ENCODE assay signal across 10 cellular contexts in genomic region chr14:67517083-67517482, GRCh38. TPM values are rescaled to one million over a fixed set of nuclear protein-coding genes. Genes with fewer than 3 reads are reported as not detected.
A peak's percentile ranks its signal among the peaks of the same experiment; 100 is the strongest.
DNase-seq lines count a peak whose midpoint lies in the region; ATAC-seq and TF ChIP-seq lines count a peak whose summit lies in the region.
"Had no signal": no experiment of that assay in that cellular context is flagged by ENCODE, and none has a peak within 500 bp of the region (broad histone marks: within the 10 kb centered on the region; RNA-seq: fewer than 3 reads in every experiment).

No MANE protein-coding gene starts in this region.

- no peak overlapping the region for H2BK5ac ChIP-seq in mesendoderm (ENCODE audit: low read length)

- no peaks in the 10 kb centered on the region for H3K79me2 ChIP-seq in mesendoderm (ENCODE audit: control insufficient read depth, insufficient read depth, low read length)

- no peak overlapping the region for H3K18ac ChIP-seq in mesendoderm (ENCODE audit: low read length)

- H3K4me1 ChIP-seq in mesendoderm (ENCODE audit: control insufficient read depth, low read depth, low read length) (no peaks in the 10 kb centered on the region), upper lobe of right lung (peaks cover 11% of the 10 kb centered on the region)
- peaks cover 7% of the 10 kb centered on the region for H3K4me1 ChIP-seq in effector memory CD4-positive, alpha-beta T cell (ENCODE audit: control insufficient read depth, insufficient read depth, low read length, poor library complexity, severe bottlenecking)

- TF ChIP-seq CTCF in epithelial cell of esophagus (IDR thresholded peaks at IDR 0.05; ENCODE audit: insufficient read depth, low read depth, low read length, missing control alignments) (peak; percentile 21), upper lobe of right lung (IDR thresholded peaks at IDR 0.05) (no peak)

- no peak overlapping the region for H3K56ac ChIP-seq in mesendoderm (ENCODE audit: low read length)

- no peak overlapping the region for H2AK5ac ChIP-seq in mesendoderm (ENCODE audit: low read length)

- ATAC-seq in HG03521 (IDR thresholded peaks at IDR 0.05; ENCODE audit: unreplicated experiment) = no peak
- no peak for ATAC-seq in upper lobe of right lung

- H2BK15ac ChIP-seq in mesendoderm (replicated peaks; ENCODE audit: low read depth) = no peak overlapping the region

- H3K27ac ChIP-seq in mesendoderm (ENCODE audit: low read depth, low read length) (no peak overlapping the region), upper lobe of right lung (no peak overlapping the region)
- H3K27ac ChIP-seq in effector memory CD4-positive, alpha-beta T cell (ENCODE audit: insufficient read depth, low read length, poor library complexity, severe bottlenecking) = no peak overlapping the region
- H3K27ac ChIP-seq: tibial nerve had no signal

- H3K27me3 ChIP-seq in mesendoderm (ENCODE audit: insufficient read depth, low read length, poor library complexity) (peaks cover 14% of the 10 kb centered on the region), upper lobe of right lung (no peaks in the 10 kb centered on the region)
- no peaks in the 10 kb centered on the region for H3K27me3 ChIP-seq in effector memory CD4-positive, alpha-beta T cell (replicated peaks; ENCODE audit: control insufficient read depth, insufficient read depth, low read length, poor library complexity, severe bottlenecking)
- H3K27me3 ChIP-seq: tibial nerve had no signal

- no peak overlapping the region for H4K5ac ChIP-seq in mesendoderm (ENCODE audit: low read length)

- intact Hi-C loops in upper lobe of right lung (cut with DNase I) = no loop called here

- H2BK120ac ChIP-seq in mesendoderm (ENCODE audit: low read depth, low read length) = no peak overlapping the region

- peak; percentile 69 for DNase-seq in AG20443 (ENCODE audit: low spot score)
- peak; percentile 39 for DNase-seq in NCI-H69 (lab: John Stamatoyannopoulos, UW)
- peak; percentile 18 for DNase-seq in epithelial cell of esophagus (ENCODE audit: low read depth)
- DNase-seq in mesendoderm = peak; percentile 51
- no peak for DNase-seq in T1000 (lab: John Stamatoyannopoulos, UW)
- no peak for DNase-seq in effector memory CD4-positive, alpha-beta T cell
- DNase-seq in upper lobe of right lung = no peak
- DNase-seq: activated effector memory CD4-positive, alpha-beta T cell treated with Interleukin-2 at 50 U/mL for 16 hours had no signal

- H3K36me3 ChIP-seq in mesendoderm (ENCODE audit: control insufficient read depth, insufficient read depth, low read length) = no peaks in the 10 kb centered on the region
- no peaks in the 10 kb centered on the region for H3K36me3 ChIP-seq in effector memory CD4-positive, alpha-beta T cell (ENCODE audit: control insufficient read depth, insufficient read depth, low read length)
- H3K36me3 ChIP-seq in upper lobe of right lung = no peaks in the 10 kb centered on the region
- H3K36me3 ChIP-seq: tibial nerve had no signal

- H3K9me3 ChIP-seq in effector memory CD4-positive, alpha-beta T cell (ENCODE audit: control insufficient read depth, low read length) = no peaks in the 10 kb centered on the region
- no peaks in the 10 kb centered on the region for H3K9me3 ChIP-seq in upper lobe of right lung
- H3K9me3 ChIP-seq: tibial nerve had no signal

- no peak overlapping the region for H3K4me2 ChIP-seq in mesendoderm (ENCODE audit: low read length)

- H3K9ac ChIP-seq in mesendoderm (ENCODE audit: low read length) = no peak overlapping the region

- H3K79me1 ChIP-seq in mesendoderm (ENCODE audit: low read length) = no peaks in the 10 kb centered on the region

- H3K4me3 ChIP-seq in epithelial cell of esophagus (ENCODE audit: low read length) = no peak overlapping the region
- no peak overlapping the region for H3K4me3 ChIP-seq in mesendoderm (ENCODE audit: low read length)
- H3K4me3 ChIP-seq in effector memory CD4-positive, alpha-beta T cell (ENCODE audit: insufficient read depth, low read depth, low read length, poor library complexity, severe bottlenecking) = no peak overlapping the region
- no peak overlapping the region for H3K4me3 ChIP-seq in upper lobe of right lung
- H3K4me3 ChIP-seq: tibial nerve had no signal

- no peak overlapping the region for H3K4ac ChIP-seq in mesendoderm (ENCODE audit: low read depth, low read length)

- no peak overlapping the region for H3K23ac ChIP-seq in mesendoderm (ENCODE audit: low read length)

- H4K8ac ChIP-seq in mesendoderm (ENCODE audit: low read depth, low read length) = no peak overlapping the region

- WGBS in mesendoderm (ENCODE audit: extremely low coverage, insufficient coverage, low lambda C conversion rate) = no CpG with 5 or more reads among the region's 12 CpGs

RNA-seq across cellular contexts. Expression of gene PLEKHH1, which starts 16.0 kb away (rescaled TPM):
- 9.7 TPM for polyA plus RNA-seq in mesendoderm (2013, experiment 1 of 2)
- 10.1 TPM for polyA plus RNA-seq in mesendoderm (2013, experiment 2 of 2)
- 2.3 TPM for total RNA-seq in upper lobe of right lung

RNA-seq across cellular contexts. Expression of gene TMEM229B, which starts 28.6 kb away (rescaled TPM):
- 0.97 TPM for polyA plus RNA-seq in mesendoderm (2013, experiment 1 of 2)
- polyA plus RNA-seq in mesendoderm (2013, experiment 2 of 2) = 1.0 TPM
- total RNA-seq in upper lobe of right lung = 5.4 TPM

Comparison
In these comparisons a context has a peak if more than half of its experiments do, and no peak if none do; other contexts are left out.
1. DNase-seq: peak in AG20443 (single experiment), NCI-H69 (single experiment), epithelial cell of esophagus (single experiment) and mesendoderm (single experiment); none in T1000 (single experiment), effector memory CD4-positive, alpha-beta T cell (0 of 3) and upper lobe of right lung (single experiment).